1 cellular context compared by ENCODE assay signal in genomic region chr1:9685833-9686232, GRCh38.
A peak's percentile ranks its signal among the peaks of the same experiment; 100 is the strongest.
TF ChIP-seq lines count a peak whose summit lies in the region.

No MANE protein-coding gene starts in this region.

TF ChIP-seq in K562, 482 proteins besides CTCF, POLR2A, EP300 and RAD21 (continued from another document):
- TF ChIP-seq ZNF318 (IDR thresholded peaks at IDR 0.05; ENCODE audit: borderline replicate concordance in 1 of 2, low read depth in 1 of 2) (no peak), ATF3 (IDR thresholded peaks at IDR 0.05) (peak; percentile 67), ATF3 (CRISPR knock-in tag; conservative IDR thresholded peaks at IDR 0.05) (no peak), ZNF232 (CRISPR knock-in tag; IDR thresholded peaks at IDR 0.05) (no peak), PBX2 (CRISPR knock-in tag; IDR thresholded peaks at IDR 0.05; ENCODE audit: low read depth) (no peak), PBX2 (tag; conservative IDR thresholded peaks at IDR 0.05; ENCODE audit: low read depth) (no peak), KLF13 (tag; IDR thresholded peaks at IDR 0.05; ENCODE audit: borderline replicate concordance, low read depth) (no peak), MNT (conservative IDR thresholded peaks at IDR 0.05) (no peak), MEIS2 (IDR thresholded peaks at IDR 0.05; ENCODE audit: partially characterized antibody) (peak; percentile 21), ZNF431 (CRISPR knock-in tag; IDR thresholded peaks at IDR 0.05) (no peak), CEBPB (tag; IDR thresholded peaks at IDR 0.05) (peak; percentile 89), CEBPG (CRISPR knock-in tag; IDR thresholded peaks at IDR 0.05) (peak; percentile 60), CEBPG (tag; conservative IDR thresholded peaks at IDR 0.05 in 1 of 2, IDR thresholded peaks at IDR 0.05 in 1 of 2) (peak in 1 of 2 experiments; percentile 85; a peak in 2 of 4 replicates)
